21 cellular contexts compared by ENCODE assay signal in the genomic region with DNA sequence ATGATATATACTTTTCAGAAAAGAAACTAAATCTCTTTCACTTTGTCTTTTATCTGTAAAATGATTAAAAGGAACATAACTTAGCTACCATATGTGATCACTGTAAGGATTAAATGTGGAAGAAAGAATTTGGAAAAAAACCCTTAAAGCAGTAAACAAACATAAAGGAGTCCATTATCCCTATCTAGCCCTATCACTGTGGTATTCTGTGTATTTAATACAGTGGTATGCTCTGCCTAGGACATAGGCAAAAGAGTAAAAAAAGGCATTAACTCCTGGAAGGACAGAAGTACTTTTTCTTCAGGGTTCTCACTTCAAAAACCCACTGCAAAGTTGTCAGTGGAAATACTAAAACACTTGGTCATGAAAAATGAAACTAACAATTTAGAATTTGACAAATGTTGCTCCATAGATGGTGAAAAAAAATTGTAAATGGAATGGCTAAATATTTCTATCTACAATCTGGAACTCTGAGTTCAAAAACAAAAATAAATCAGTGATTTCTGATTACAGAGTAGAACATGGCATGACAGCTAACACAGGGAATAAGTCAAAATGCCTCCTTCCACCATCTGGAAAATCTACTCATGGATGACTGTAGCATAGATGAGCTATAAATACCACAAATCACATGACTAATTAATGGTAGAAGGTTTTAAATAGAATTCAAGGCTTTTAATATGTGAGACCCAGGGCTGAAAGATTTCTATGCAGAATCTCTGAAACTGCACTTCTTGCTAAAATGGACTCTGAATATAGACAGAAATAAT.
DNase-seq lines count a peak whose midpoint lies in the region; ATAC-seq and TF ChIP-seq lines count a peak whose summit lies in the region.
"Had no signal": no experiment of that assay in that cellular context is flagged by ENCODE, and none has a peak within 500 bp of the region (broad histone marks: within the 10 kb centered on the region; RNA-seq: fewer than 3 reads in every experiment).

No MANE protein-coding gene starts in this region.

- H3K4me1 ChIP-seq in smooth muscle cell (ENCODE audit: low read depth) = no peaks in the 10 kb centered on the region
- H3K4me1 ChIP-seq: left lung had no signal

- ATAC-seq in SK-N-SH treated with all-trans-retinoic acid at 6 μM for 48 hours (peak; percentile 60; the same call in 2 of the 3 replicates), GM18861 (IDR thresholded peaks at IDR 0.05; ENCODE audit: unreplicated experiment) (no peak)
- ATAC-seq: activated naive CD8-positive, alpha-beta T cell treated with anti-CD3 and anti-CD28 coated beads, Interleukin-2, amount 50 U/mL, for 24 hours; left lung; sciatic nerve; stimulated activated naive CD8-positive, alpha-beta T cell treated with anti-CD3 and anti-CD28 coated beads, Interleukin-15, Interleukin-2, amounts not matched to agents 100 U/mL and 50 U/mL, for 24 hours had no signal

- H3K4me2 ChIP-seq in smooth muscle cell = peak overlapping the region; percentile 31

- no peak overlapping the region for H3K9ac ChIP-seq in smooth muscle cell (ENCODE audit: low read depth)

- no peaks in the 10 kb centered on the region for H3K27me3 ChIP-seq in smooth muscle cell (ENCODE audit: low read depth)
- H3K27me3 ChIP-seq: left lung had no signal

- peak overlapping the region; percentile 1 for H3K27ac ChIP-seq in smooth muscle cell (ENCODE audit: low read depth)
- H3K27ac ChIP-seq: left lung had no signal

- DNase-seq in NCI-H2171 treated with DMSO at 0.1 percent for 48 hours (lab: John Stamatoyannopoulos, UW) (peak; percentile 2), NCI-H2171 (lab: John Stamatoyannopoulos, UW) (no peak), fibroblast of villous mesenchyme (ENCODE audit: low read depth) (peak; percentile 53), smooth muscle cell (lab: John Stamatoyannopoulos, UW; ENCODE audit: unreplicated experiment) (no peak), GF-D8 (lab: John Stamatoyannopoulos, UW) (no peak), NCI-H1417 treated with DMSO at 0.1 percent for 48 hours (lab: John Stamatoyannopoulos, UW) (no peak)
- DNase-seq: 8988T; activated CD4-positive, alpha-beta T cell treated with anti-CD3 and anti-CD28 coated beads for 1 hour; activated naive CD8-positive, alpha-beta T cell treated with anti-CD3 and anti-CD28 coated beads, Interleukin-2, amount 50 U/mL, for 24 hours; C1 segment of cervical spinal cord; glutamatergic neuron; KBM-7; left lung; NCI-H2081; NCI-H510A; RPMI8226; stimulated activated naive CD8-positive, alpha-beta T cell treated with anti-CD3 and anti-CD28 coated beads, Interleukin-15, Interleukin-2, amounts not matched to agents 100 U/mL and 50 U/mL, for 24 hours; trophoblast cell had no signal

- H3F3A ChIP-seq in smooth muscle cell (ENCODE audit: low read depth) = no peaks in the 10 kb centered on the region

- H3K4me3 ChIP-seq in fibroblast of villous mesenchyme (ENCODE audit: low read depth, low read length) (no peak overlapping the region), smooth muscle cell (no peak overlapping the region)
- H3K4me3 ChIP-seq: left lung had no signal

- no peak for TF ChIP-seq CTCF in fibroblast of villous mesenchyme (IDR thresholded peaks at IDR 0.05; ENCODE audit: insufficient read depth, low read depth, low read length)
- no peak for TF ChIP-seq CTCF in smooth muscle cell (IDR thresholded peaks at IDR 0.05; ENCODE audit: borderline replicate concordance, insufficient read depth, poor library complexity, severe bottlenecking)

- no peaks in the 10 kb centered on the region for H4K20me1 ChIP-seq in smooth muscle cell (ENCODE audit: low read depth)

- no peaks in the 10 kb centered on the region for H3K79me2 ChIP-seq in smooth muscle cell (ENCODE audit: low read depth)

- no peaks in the 10 kb centered on the region for H3K36me3 ChIP-seq in smooth muscle cell (ENCODE audit: low read depth)
- H3K36me3 ChIP-seq: left lung had no signal

- no peak overlapping the region for H2AFZ ChIP-seq in smooth muscle cell (ENCODE audit: low read depth)

- no peaks in the 10 kb centered on the region for H3K9me3 ChIP-seq in smooth muscle cell (replicated peaks; ENCODE audit: low read depth)

TF ChIP-seq in SK-N-SH treated with all-trans-retinoic acid at 6 μM for 48 hours, 23 proteins besides CTCF, POLR2A, EP300 and RAD21:
- TF ChIP-seq ISL1 (CRISPR knock-in tag; IDR thresholded peaks at IDR 0.05) = peak; percentile 30; the same call in 1 of the 2 replicates
- TF ChIP-seq, protein P1, sequence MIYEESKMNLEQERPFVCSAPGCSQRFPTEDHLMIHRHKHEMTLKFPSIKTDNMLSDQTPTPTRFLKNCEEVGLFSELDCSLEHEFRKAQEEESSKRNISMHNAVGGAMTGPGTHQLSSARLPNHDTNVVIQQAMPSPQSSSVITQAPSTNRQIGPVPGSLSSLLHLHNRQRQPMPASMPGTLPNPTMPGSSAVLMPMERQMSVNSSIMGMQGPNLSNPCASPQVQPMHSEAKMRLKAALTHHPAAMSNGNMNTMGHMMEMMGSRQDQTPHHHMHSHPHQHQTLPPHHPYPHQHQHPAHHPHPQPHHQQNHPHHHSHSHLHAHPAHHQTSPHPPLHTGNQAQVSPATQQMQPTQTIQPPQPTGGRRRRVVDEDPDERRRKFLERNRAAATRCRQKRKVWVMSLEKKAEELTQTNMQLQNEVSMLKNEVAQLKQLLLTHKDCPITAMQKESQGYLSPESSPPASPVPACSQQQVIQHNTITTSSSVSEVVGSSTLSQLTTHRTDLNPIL (CRISPR knock-in tag; IDR thresholded peaks at IDR 0.05; ENCODE audit: low read depth) = no peak

Comparison
In these comparisons a context has a peak if more than half of its experiments do, and no peak if none do; other contexts are left out.
1. DNase-seq: peak in NCI-H2171 treated with DMSO at 0.1 percent for 48 hours (single experiment) and fibroblast of villous mesenchyme (single experiment); none in NCI-H2171 (single experiment), smooth muscle cell (single experiment), GF-D8 (single experiment) and NCI-H1417 treated with DMSO at 0.1 percent for 48 hours (single experiment).